19 cellular contexts compared by ENCODE assay signal in genomic region chr3:41248525-41248924, GRCh38.
"Had no signal": no experiment of that assay in that cellular context is flagged by ENCODE, and none has a peak within 500 bp of the region (broad histone marks: within the 10 kb centered on the region; RNA-seq: fewer than 3 reads in every experiment).

No MANE protein-coding gene starts in this region.

- H3K27me3 ChIP-seq: breast epithelium had no signal

- ATAC-seq: activated CD8-positive, alpha-beta memory T cell treated with anti-CD3 and anti-CD28 coated beads, Interleukin-2, amount 10 ng/mL, durations not matched to agents 7 days and 5 days had no signal

- DNase-seq: activated CD4-positive, alpha-beta T cell treated with anti-CD3 and anti-CD28 coated beads, Interleukin-2, amount 10 ng/mL, durations not matched to agents 24 days and 14 days; activated CD4-positive, alpha-beta T cell treated with anti-CD3 and anti-CD28 coated beads, Interleukin-2, amount 50 U/mL, for 48 hours; activated CD4-positive, CD25-positive, alpha-beta regulatory T cell treated with anti-CD3 and anti-CD28 coated beads, Interleukin-2, amount 50 U/mL, for 72 hours; activated CD8-positive, alpha-beta memory T cell treated with anti-CD3 and anti-CD28 coated beads, Interleukin-2, amount 10 ng/mL, durations not matched to agents 7 days and 5 days; activated effector memory CD4-positive, alpha-beta T cell treated with Interleukin-2 at 50 U/mL for 16 hours; activated naive CD4-positive, alpha-beta T cell treated with anti-CD3 and anti-CD28 coated beads for 36 hours; activated naive CD8-positive, alpha-beta T cell treated with anti-CD3 and anti-CD28 coated beads for 36 hours; activated T-cell treated with anti-CD3 and anti-CD28 coated beads, Interleukin-2, amount 50 U/mL, for 24 hours; caudate nucleus; Kasumi-1; NCI-H1105 treated with DMSO at 0.1 percent for 48 hours; NCI-H1436 treated with DMSO at 0.1 percent for 48 hours; NCI-H187; NCI-H2081; NCI-H524; SHP77 had no signal

- H3K4me1 Mint-ChIP-seq: activated CD4-positive, alpha-beta T cell treated with anti-CD3 and anti-CD28 coated beads, Interleukin-2, amount 10 ng/mL, durations not matched to agents 24 days and 14 days; activated CD8-positive, alpha-beta memory T cell treated with anti-CD3 and anti-CD28 coated beads, Interleukin-2, amount 10 ng/mL, durations not matched to agents 7 days and 5 days; activated naive CD8-positive, alpha-beta T cell treated with anti-CD3 and anti-CD28 coated beads for 36 hours had no signal

- H3K27me3 Mint-ChIP-seq: activated CD8-positive, alpha-beta memory T cell treated with anti-CD3 and anti-CD28 coated beads, Interleukin-2, amount 10 ng/mL, durations not matched to agents 7 days and 5 days; activated naive CD8-positive, alpha-beta T cell treated with anti-CD3 and anti-CD28 coated beads for 36 hours; activated T-cell treated with anti-CD3 and anti-CD28 coated beads, Interleukin-2, amount 50 U/mL, for 24 hours had no signal

- H3K9me3 Mint-ChIP-seq: activated CD4-positive, alpha-beta T cell treated with anti-CD3 and anti-CD28 coated beads, Interleukin-2, amount 10 ng/mL, durations not matched to agents 24 days and 14 days; activated naive CD8-positive, alpha-beta T cell treated with anti-CD3 and anti-CD28 coated beads for 36 hours; activated T-cell treated with anti-CD3 and anti-CD28 coated beads, Interleukin-2, amount 50 U/mL, for 24 hours; activated T-helper 1 cell treated with anti-CD3 and anti-CD28 coated beads, Interleukin-12 subunit alpha, Interleukin-12 subunit beta, Interleukin-2, Interleukin-4 antibody, amounts not matched to agents 30 ng/mL and 10 ng/mL and 1 ng/mL, durations not matched to agents 14 hours and 24 hours and 36 hours; T-helper 1 cell treated with Interleukin-12 subunit alpha and Interleukin-12 subunit beta and Interleukin-4 antibody, amounts not matched to agents 30 μg/mL and 1 μg/mL, for 36 hours had no signal

- H3K27ac Mint-ChIP-seq: activated CD4-positive, alpha-beta T cell treated with anti-CD3 and anti-CD28 coated beads, Interleukin-2, amount 10 ng/mL, durations not matched to agents 24 days and 14 days; activated CD8-positive, alpha-beta memory T cell treated with anti-CD3 and anti-CD28 coated beads, Interleukin-2, amount 10 ng/mL, durations not matched to agents 7 days and 5 days; activated naive CD4-positive, alpha-beta T cell treated with anti-CD3 and anti-CD28 coated beads for 36 hours; activated naive CD8-positive, alpha-beta T cell treated with anti-CD3 and anti-CD28 coated beads for 36 hours; activated T-cell treated with anti-CD3 and anti-CD28 coated beads, Interleukin-2, amount 50 U/mL, for 24 hours; activated T-helper 1 cell treated with anti-CD3 and anti-CD28 coated beads, Interleukin-12 subunit alpha, Interleukin-12 subunit beta, Interleukin-2, Interleukin-4 antibody, amounts not matched to agents 30 ng/mL and 10 ng/mL and 1 ng/mL, durations not matched to agents 14 hours and 24 hours and 36 hours; T-helper 1 cell treated with Interleukin-12 subunit alpha and Interleukin-12 subunit beta and Interleukin-4 antibody, amounts not matched to agents 30 μg/mL and 1 μg/mL, for 36 hours had no signal

- H3K4me3 Mint-ChIP-seq: activated CD4-positive, alpha-beta T cell treated with anti-CD3 and anti-CD28 coated beads, Interleukin-2, amount 10 ng/mL, durations not matched to agents 24 days and 14 days; activated CD8-positive, alpha-beta memory T cell treated with anti-CD3 and anti-CD28 coated beads, Interleukin-2, amount 10 ng/mL, durations not matched to agents 7 days and 5 days; activated naive CD4-positive, alpha-beta T cell treated with anti-CD3 and anti-CD28 coated beads for 36 hours; activated naive CD8-positive, alpha-beta T cell treated with anti-CD3 and anti-CD28 coated beads for 36 hours; activated T-cell treated with anti-CD3 and anti-CD28 coated beads, Interleukin-2, amount 50 U/mL, for 24 hours; activated T-helper 1 cell treated with anti-CD3 and anti-CD28 coated beads, Interleukin-12 subunit alpha, Interleukin-12 subunit beta, Interleukin-2, Interleukin-4 antibody, amounts not matched to agents 30 ng/mL and 10 ng/mL and 1 ng/mL, durations not matched to agents 14 hours and 24 hours and 36 hours; T-helper 1 cell treated with Interleukin-12 subunit alpha and Interleukin-12 subunit beta and Interleukin-4 antibody, amounts not matched to agents 30 μg/mL and 1 μg/mL, for 36 hours had no signal

- H3K4me3 ChIP-seq: breast epithelium had no signal

- H3K9me3 ChIP-seq: breast epithelium had no signal

- H3K4me1 ChIP-seq: breast epithelium had no signal

- H3K36me3 ChIP-seq: breast epithelium had no signal

- H3K36me3 Mint-ChIP-seq: activated CD8-positive, alpha-beta memory T cell treated with anti-CD3 and anti-CD28 coated beads, Interleukin-2, amount 10 ng/mL, durations not matched to agents 7 days and 5 days; activated naive CD8-positive, alpha-beta T cell treated with anti-CD3 and anti-CD28 coated beads for 36 hours had no signal
